ENCODE assay signal across 9 cellular contexts in the genomic region with DNA sequence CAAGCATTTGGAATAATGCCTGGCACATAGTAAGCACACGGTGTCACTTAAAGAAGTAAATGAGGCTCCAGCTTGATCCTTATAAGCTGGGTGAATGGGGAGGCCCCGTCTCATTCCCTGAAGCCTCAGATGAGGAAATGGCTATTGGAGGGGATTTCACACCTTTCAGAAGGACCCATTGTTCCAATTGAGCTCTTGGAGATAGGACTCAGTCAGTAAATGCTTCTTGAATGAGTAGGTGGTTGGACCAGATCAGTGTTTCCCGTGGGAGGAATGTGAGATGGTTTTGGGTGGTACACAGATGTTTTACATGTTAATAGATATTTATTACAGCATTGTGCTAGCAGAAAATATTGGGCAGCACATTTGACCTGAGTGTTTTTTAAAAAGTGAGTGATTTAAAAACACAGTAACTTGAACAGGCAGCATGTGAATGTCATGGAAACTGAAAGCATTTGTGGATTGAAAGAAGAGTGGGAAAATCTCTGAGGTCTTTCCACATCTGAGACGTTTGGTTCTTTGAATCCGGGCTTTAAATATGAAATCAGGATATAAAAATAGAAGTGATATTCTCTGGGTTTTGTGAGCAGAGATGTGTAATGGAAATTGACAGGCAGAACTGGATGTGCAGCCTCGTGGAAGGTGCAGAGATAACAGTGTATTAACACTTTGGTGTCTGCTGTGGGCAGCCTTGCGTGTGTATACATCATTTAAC. TPM values are rescaled to one million over a fixed set of nuclear protein-coding genes. Genes with fewer than 3 reads are reported as not detected.
DNase-seq lines count a peak whose midpoint lies in the region; ATAC-seq, FAIRE-seq and TF ChIP-seq lines count a peak whose summit lies in the region.
"Had no signal": no experiment of that assay in that cellular context is flagged by ENCODE, and none has a peak within 500 bp of the region (broad histone marks: within the 10 kb centered on the region; RNA-seq: fewer than 3 reads in every experiment).

No MANE protein-coding gene starts in this region.

- no peaks in the 10 kb centered on the region for H3K36me3 ChIP-seq in OCI-LY1 (ENCODE audit: insufficient read depth, low read length)
- H3K36me3 ChIP-seq in duodenal mucosa (ENCODE audit: control insufficient read depth in 1 of 2, insufficient read depth in 2 of 2, low read length in 2 of 2) = no peaks in the 10 kb centered on the region

- TF ChIP-seq CTCF in CD4-positive, alpha-beta T cell (IDR thresholded peaks at IDR 0.05) = no peak
- no peak for TF ChIP-seq CTCF in OCI-LY1 (IDR thresholded peaks at IDR 0.05; ENCODE audit: low read length)

- FAIRE-seq in frontal cortex (lab: Jason Lieb, UNC) = no peak

- H3K27me3 ChIP-seq in CD4-positive, alpha-beta T cell (ENCODE audit: control insufficient read depth, insufficient read depth, low read length) = no peaks in the 10 kb centered on the region
- H3K27me3 ChIP-seq in OCI-LY1 (ENCODE audit: insufficient read depth, low read length) (no peaks in the 10 kb centered on the region), duodenal mucosa (ENCODE audit: control insufficient read depth in 1 of 2, insufficient read depth in 2 of 2, low read length in 2 of 2) (no peaks in the 10 kb centered on the region)

- H3K4me3 ChIP-seq in OCI-LY1 (ENCODE audit: low read depth, low read length, poor library complexity, severe bottlenecking) (no peak overlapping the region), duodenal mucosa (ENCODE audit: low read depth in 1 of 2, low read length in 2 of 2) (peak overlapping the region; percentile 25 to 61)

- no peak for ATAC-seq in CD4-positive, alpha-beta T cell (ENCODE audit: poor library complexity)
- no peak for ATAC-seq in naive thymus-derived CD8-positive, alpha-beta T cell
- ATAC-seq in GM21360 (IDR thresholded peaks at IDR 0.05; ENCODE audit: unreplicated experiment) = no peak
- no peak for ATAC-seq in HG03135 (IDR thresholded peaks at IDR 0.05; ENCODE audit: unreplicated experiment)

- DNase-seq in CD4-positive, alpha-beta T cell = no peak
- DNase-seq in naive thymus-derived CD8-positive, alpha-beta T cell = no peak
- no peak for DNase-seq in NCI-H2196 treated with DMSO at 0.1 percent for 48 hours (lab: John Stamatoyannopoulos, UW; ENCODE audit: unreplicated experiment)
- no peak for DNase-seq in frontal cortex (ENCODE audit: low spot score in 2 of 2)
- DNase-seq: NCI-H2081 had no signal

- no peaks in the 10 kb centered on the region for H3K9me2 ChIP-seq in OCI-LY1 (ENCODE audit: low read depth, low read length)

- peak overlapping the region; percentile 100 for H3K27ac Mint-ChIP-seq in CD4-positive, alpha-beta T cell
- H3K27ac Mint-ChIP-seq in naive thymus-derived CD8-positive, alpha-beta T cell = peak overlapping the region; percentile 49 to 99 (median 82)

- no peaks in the 10 kb centered on the region for H3K9me3 ChIP-seq in CD4-positive, alpha-beta T cell (ENCODE audit: control insufficient read depth, low read length)
- H3K9me3 ChIP-seq in OCI-LY1 (ENCODE audit: low read length) (no peaks in the 10 kb centered on the region), duodenal mucosa (ENCODE audit: control insufficient read depth in 1 of 2, low read length in 2 of 2) (no peaks in the 10 kb centered on the region)

- peak overlapping the region; percentile 74 for H3K4me3 Mint-ChIP-seq in CD4-positive, alpha-beta T cell
- H3K4me3 Mint-ChIP-seq in naive thymus-derived CD8-positive, alpha-beta T cell = peak overlapping the region in 9 of 10 donors; percentile 6 to 94 (median 59)

- H3K79me2 ChIP-seq in OCI-LY1 (ENCODE audit: insufficient read depth, low read length) = no peaks in the 10 kb centered on the region

- peaks cover 6% of the 10 kb centered on the region for H3K36me3 Mint-ChIP-seq in CD4-positive, alpha-beta T cell (ENCODE audit: low read depth)
- H3K36me3 Mint-ChIP-seq in naive thymus-derived CD8-positive, alpha-beta T cell = no peaks in the 10 kb centered on the region

- no peaks in the 10 kb centered on the region for H3K27me3 Mint-ChIP-seq in CD4-positive, alpha-beta T cell
- H3K27me3 Mint-ChIP-seq in naive thymus-derived CD8-positive, alpha-beta T cell = no peaks in the 10 kb centered on the region

- H3K4me1 Mint-ChIP-seq in CD4-positive, alpha-beta T cell (ENCODE audit: low read depth) = peaks cover 53% of the 10 kb centered on the region
- peaks cover 19 to 55% (median 46%) of the 10 kb centered on the region in 4 donors for H3K4me1 Mint-ChIP-seq in naive thymus-derived CD8-positive, alpha-beta T cell

- H3K4me1 ChIP-seq in OCI-LY1 (ENCODE audit: insufficient read depth, low read length, severe bottlenecking) = peaks cover 35% of the 10 kb centered on the region
- H3K4me1 ChIP-seq in duodenal mucosa (ENCODE audit: control insufficient read depth in 1 of 2, insufficient read depth in 2 of 2, low read length in 2 of 2) = peaks cover 17 to 31% of the 10 kb centered on the region in 2 donors

- intact Hi-C loops in CD4-positive, alpha-beta T cell (cut with DNase I, micrococcal nuclease) = loop anchor here in 1 of 2 experiments (10.0 kb wide), 1 partner anchor 203 kb away; a partner anchor contains a TSS

- POLR2A ChIA-PET in CD4-positive, alpha-beta T cell (lab: Charles Lee) = interaction anchor here (0.6 to 5.4 kb wide), 6 partner anchors 8 to 59 kb away, joined by 3 to 91 read pairs (median 26); a partner anchor contains a TSS
- POLR2A ChIA-PET in naive thymus-derived CD8-positive, alpha-beta T cell (lab: Charles Lee) = interaction anchor here (1.3 to 5.7 kb wide), 4 partner anchors 9 to 58 kb away, joined by 8 to 90 read pairs (median 51); a partner anchor contains a TSS

- H2AFZ ChIP-seq in OCI-LY1 (ENCODE audit: low read length) = no peak overlapping the region

- no peak overlapping the region for H3K9ac ChIP-seq in OCI-LY1 (ENCODE audit: low read length)
- H3K9ac ChIP-seq in duodenal mucosa (ENCODE audit: low read depth in 1 of 2, low read length in 2 of 2) = peak overlapping the region in 1 of 2 donors; percentile 32

- no peaks in the 10 kb centered on the region for H3K9me3 Mint-ChIP-seq in CD4-positive, alpha-beta T cell
- H3K9me3 Mint-ChIP-seq in naive thymus-derived CD8-positive, alpha-beta T cell = no peaks in the 10 kb centered on the region

- H3K27ac ChIP-seq in CD4-positive, alpha-beta T cell (ENCODE audit: low read depth, low read length) = peak overlapping the region; percentile 80
- H3K27ac ChIP-seq in OCI-LY1 (ENCODE audit: low read depth, low read length, poor library complexity, severe bottlenecking) (no peak overlapping the region), duodenal mucosa (ENCODE audit: low read depth, low read length) (no peak overlapping the region)

- H3F3A ChIP-seq in OCI-LY1 (ENCODE audit: insufficient read depth, low read length) = no peaks in the 10 kb centered on the region

- 0 out of 2 replicates have a peak overlapping the region, but pooled peaks have one; percentile 7 for H3K4me2 ChIP-seq in OCI-LY1 (ENCODE audit: low read length)

- no peaks in the 10 kb centered on the region for H4K20me1 ChIP-seq in OCI-LY1 (ENCODE audit: insufficient read depth, low read length)

- CTCF ChIA-PET in CD4-positive, alpha-beta T cell (lab: Charles Lee) = interaction anchor here (1.4 to 2.1 kb wide), 2 partner anchors 56 to 174 kb away, joined by 4 to 7 read pairs; no protein-coding TSS in a partner anchor

RNA-seq across cellular contexts. Expression of a gene that starts 36.4 kb away (rescaled TPM):
- total RNA-seq in CD4-positive, alpha-beta T cell = 10 to 100 TPM; 42.5 to 43.4 TPM
- total RNA-seq in naive thymus-derived CD8-positive, alpha-beta T cell = 10 to 100 TPM; 69.1 to 69.5 TPM
- 10 to 100 TPM; 18.2 to 38.6 (median 20.5) TPM for polyA plus RNA-seq in naive thymus-derived CD8-positive, alpha-beta T cell
- 19.6 TPM for total RNA-seq in frontal cortex

RNA-seq across cellular contexts. Expression of a gene that starts 59.9 kb away (rescaled TPM):
- total RNA-seq in CD4-positive, alpha-beta T cell = 10 to 100 TPM; 22.5 to 28.2 TPM
- total RNA-seq in naive thymus-derived CD8-positive, alpha-beta T cell = 10 to 100 TPM; 29.9 to 35.0 TPM
- 10 to 100 TPM; 38.7 to 41.4 (median 40.6) TPM for polyA plus RNA-seq in naive thymus-derived CD8-positive, alpha-beta T cell
- total RNA-seq in frontal cortex = 53.4 TPM
